Comparison of ENCODE assay signal across 1 cellular context in genomic region chr18:7572837-7573236, GRCh38.
TF ChIP-seq lines count a peak whose summit lies in the region.

No MANE protein-coding gene starts in this region.

TF ChIP-seq in GM12878, 131 proteins besides CTCF, POLR2A, EP300 and RAD21 (continued from another document):
- TF ChIP-seq NKRF (conservative IDR thresholded peaks at IDR 0.05) (no peak), CEBPZ (IDR thresholded peaks at IDR 0.05; ENCODE audit: low read depth, low read length) (no peak)
